8 cellular contexts compared by ENCODE assay signal in genomic region chr6:30213999-30214982, GRCh38. TPM values are rescaled to one million over a fixed set of nuclear protein-coding genes. Genes with fewer than 3 reads are reported as not detected.
DNase-seq lines count a peak whose midpoint lies in the region; ATAC-seq and TF ChIP-seq lines count a peak whose summit lies in the region.

No MANE protein-coding gene starts in this region.

- H3K4me1 ChIP-seq in IMR-90 (ENCODE audit: control insufficient read depth, insufficient read depth, low read length) (peaks cover 2% of the 10 kb centered on the region; the same call in 1 of the 2 replicates), SJCRH30 (peaks cover 6% of the 10 kb centered on the region; the same call in 1 of the 2 replicates), gastroesophageal sphincter (peaks cover 4 to 46% (median 12%) of the 10 kb centered on the region in 3 donors), neuronal stem cell (ENCODE audit: control insufficient read depth in 2 of 2, insufficient read depth in 1 of 2, low read depth in 1 of 2, low read length in 2 of 2) (peaks cover 4 to 21% of the 10 kb centered on the region in 2 donors)

- peaks cover 10% of the 10 kb centered on the region for H3K36me3 Mint-ChIP-seq in activated naive CD4-positive, alpha-beta T cell treated with anti-CD3 and anti-CD28 coated beads for 36 hours (ENCODE audit: low read depth)

- no peak overlapping the region for H2BK12ac ChIP-seq in neuronal stem cell (ENCODE audit: low read length)

- peak overlapping the region; percentile 92 for H3K56ac ChIP-seq in IMR-90 (ENCODE audit: extremely low read depth, insufficient read depth, low read length)

- no peak for TF ChIP-seq EP300 in gastroesophageal sphincter (IDR thresholded peaks at IDR 0.05)

- H3K23ac ChIP-seq in IMR-90 (ENCODE audit: low read depth, low read length) (peak overlapping the region; percentile 72), neuronal stem cell (ENCODE audit: low read depth, low read length, poor library complexity) (peak overlapping the region; percentile 46)

- DNase-seq in COLO829 (ENCODE audit: low spot score), result peak; percentile 40
- DNase-seq in IMR-90, result peak; percentile 73
- DNase-seq in SJCRH30, result peak; percentile 65 to 68
- DNase-seq in activated naive CD4-positive, alpha-beta T cell treated with anti-CD3 and anti-CD28 coated beads for 36 hours, result peak; percentile 82
- peak; percentile 46 for DNase-seq in neuronal stem cell (ENCODE audit: low spot score)
- peak; percentile 63 for DNase-seq in stromal cell of bone marrow (ENCODE audit: low read depth)

- H2AFZ ChIP-seq in IMR-90 (replicated peaks; ENCODE audit: low read length, poor library complexity), result peak overlapping the region; percentile 99
- peak overlapping the region; percentile 95 for H2AFZ ChIP-seq in neuronal stem cell (ENCODE audit: low read length)

- peak overlapping the region; percentile 95 to 99 for H4K8ac ChIP-seq in IMR-90 (ENCODE audit: low read depth in 2 of 2, low read length in 2 of 2)
- peak overlapping the region; percentile 53 for H4K8ac ChIP-seq in neuronal stem cell (ENCODE audit: low read depth, low read length)

- 0% methylated on average over 10 of the region's 55 CpGs; no CpG with 5 or more reads in 1 of the 2 experiments for WGBS in IMR-90 (ENCODE audit: extremely low coverage in 2 of 2, insufficient read length in 1 of 2), 2 experiments
- 10 to 54% methylated on average over 2 to 18 of the region's 55 CpGs for WGBS in gastroesophageal sphincter (ENCODE audit: low coverage in 1 of 2), 2 donors
- no CpG with 5 or more reads among the region's 55 CpGs for WGBS in neuronal stem cell (ENCODE audit: extremely low coverage in 2 of 2, insufficient read length in 2 of 2, insufficient replicate concordance in 1 of 2), 2 donors

- H3K4me3 Mint-ChIP-seq in activated naive CD4-positive, alpha-beta T cell treated with anti-CD3 and anti-CD28 coated beads for 36 hours, result peak overlapping the region; percentile 94

- H3K4me3 ChIP-seq in IMR-90 (ENCODE audit: insufficient read depth, low read depth, low read length) (peak overlapping the region; percentile 93), SJCRH30 (peak overlapping the region; percentile 89), gastroesophageal sphincter (peak overlapping the region; percentile 54 to 67), neuronal stem cell (ENCODE audit: low read length in 2 of 2) (peak overlapping the region; percentile 89)

- H3K9me3 ChIP-seq in IMR-90 (ENCODE audit: control insufficient read depth, insufficient read depth, low read length) (no peaks in the 10 kb centered on the region), SJCRH30 (replicated peaks) (no peaks in the 10 kb centered on the region), gastroesophageal sphincter (no peaks in the 10 kb centered on the region), neuronal stem cell (replicated peaks in 1 of 2; ENCODE audit: control insufficient read depth in 2 of 2, insufficient read depth in 1 of 2, low read depth in 1 of 2, low read length in 2 of 2) (no peaks in the 10 kb centered on the region)

- H2BK5ac ChIP-seq in IMR-90 (ENCODE audit: low read depth, low read length, poor library complexity, severe bottlenecking), result peak overlapping the region; percentile 78
- H2BK5ac ChIP-seq in neuronal stem cell (ENCODE audit: low read length), result no peak overlapping the region

- H3K27ac Mint-ChIP-seq in activated naive CD4-positive, alpha-beta T cell treated with anti-CD3 and anti-CD28 coated beads for 36 hours, result peak overlapping the region; percentile 99

- peak overlapping the region; percentile 91 for H3K4me2 ChIP-seq in IMR-90 (ENCODE audit: low read depth, low read length)
- peak overlapping the region; percentile 77 for H3K4me2 ChIP-seq in neuronal stem cell (ENCODE audit: insufficient read depth, low read length, poor library complexity, severe bottlenecking)

- H3K4me1 Mint-ChIP-seq in activated naive CD4-positive, alpha-beta T cell treated with anti-CD3 and anti-CD28 coated beads for 36 hours (ENCODE audit: low read depth), result peaks cover 29% of the 10 kb centered on the region

- TF ChIP-seq CTCF in IMR-90 (conservative IDR thresholded peaks at IDR 0.05; ENCODE audit: low read depth, low read length) (no peak), gastroesophageal sphincter (IDR thresholded peaks at IDR 0.05) (peak in 1 of 4 experiments; percentile 3)

- H4K91ac ChIP-seq in IMR-90 (ENCODE audit: insufficient read depth, low read depth, low read length) (peak overlapping the region; percentile 88), neuronal stem cell (ENCODE audit: low read depth, low read length, poor library complexity) (no peak overlapping the region)

- H2BK120ac ChIP-seq in IMR-90 (ENCODE audit: low read depth, low read length) (peak overlapping the region; percentile 53), neuronal stem cell (ENCODE audit: low read depth, low read length) (no peak overlapping the region)

- no peak for TF ChIP-seq RAD21 in IMR-90 (IDR thresholded peaks at IDR 0.05; ENCODE audit: low read length)

- in situ Hi-C loops in IMR-90 (cut with MboI; ENCODE audit: low sequenced_read_pairs), result no loop called here

- H3K79me1 ChIP-seq in IMR-90 (ENCODE audit: low read depth in 1 of 2, low read length in 2 of 2) (peaks cover 22 to 34% of the 10 kb centered on the region in 2 experiments), neuronal stem cell (ENCODE audit: low read depth, low read length) (no peaks in the 10 kb centered on the region)

- POLR2A ChIA-PET in IMR-90 (lab: Charles Lee; ENCODE audit: unreplicated experiment), result no interaction called here

- 0 out of 2 replicates have a peak, but pooled peaks cover 9% of the 10 kb centered on the region for H4K20me1 ChIP-seq in IMR-90 (ENCODE audit: insufficient read depth, low read length)

- H2BK20ac ChIP-seq in IMR-90 (ENCODE audit: low read depth, low read length), result no peak overlapping the region; the same call in 1 of the 2 replicates

- peak overlapping the region; percentile 92 for H3K9ac ChIP-seq in IMR-90 (ENCODE audit: low read depth, low read length)
- H3K9ac ChIP-seq in neuronal stem cell (ENCODE audit: low read depth, low read length, poor library complexity), result peak overlapping the region; percentile 90

- peak overlapping the region; percentile 68; the same call in 1 of the 3 replicates for H2BK15ac ChIP-seq in IMR-90 (ENCODE audit: low read depth, low read length)
- peak overlapping the region; percentile 35 for H2BK15ac ChIP-seq in neuronal stem cell (ENCODE audit: low read length)

- CTCF ChIA-PET in IMR-90 (lab: Yijun Ruan, JAX), result interaction anchor here (1.1 kb wide), 1 partner anchor 25 kb away, joined by 3 read pairs; no protein-coding TSS in a partner anchor
- CTCF ChIA-PET in activated naive CD4-positive, alpha-beta T cell treated with anti-CD3 and anti-CD28 coated beads for 36 hours (lab: Charles Lee), result interaction anchor here (0.9 kb wide), 1 partner anchor 8 kb away, joined by 3 read pairs; no protein-coding TSS in a partner anchor

- H3K27ac ChIP-seq in IMR-90 (ENCODE audit: insufficient read depth, low read length) (peak overlapping the region; percentile 83), SJCRH30 (peak overlapping the region; percentile 77), gastroesophageal sphincter (peak overlapping the region; percentile 89 to 97 (median 94)), neuronal stem cell (replicated peaks; ENCODE audit: low read length) (peak overlapping the region; percentile 58)

- dilution Hi-C loops in IMR-90 (cut with HindIII; ENCODE audit: low sequenced_read_pairs, unreplicated experiment), result no loop called here

- no peaks in the 10 kb centered on the region for H3K27me3 ChIP-seq in IMR-90 (ENCODE audit: control insufficient read depth, insufficient read depth, low read length)
- no peaks in the 10 kb centered on the region for H3K27me3 ChIP-seq in SJCRH30
- H3K27me3 ChIP-seq in gastroesophageal sphincter, result no peaks in the 10 kb centered on the region
- H3K27me3 ChIP-seq in neuronal stem cell (ENCODE audit: control insufficient read depth in 3 of 3, insufficient read depth in 3 of 3, low read depth in 1 of 3, low read length in 3 of 3), result no peaks in the 10 kb centered on the region

- peak overlapping the region; percentile 85 for H4K5ac ChIP-seq in IMR-90 (ENCODE audit: low read depth, low read length)

- H3K27me3 Mint-ChIP-seq in activated naive CD4-positive, alpha-beta T cell treated with anti-CD3 and anti-CD28 coated beads for 36 hours (ENCODE audit: low read depth), result no peaks in the 10 kb centered on the region

- peak overlapping the region; percentile 71 for H3K4ac ChIP-seq in IMR-90 (ENCODE audit: low read depth, low read length)
- no peak overlapping the region for H3K4ac ChIP-seq in neuronal stem cell (ENCODE audit: low read length)

- H3K14ac ChIP-seq in IMR-90 (replicated peaks; ENCODE audit: low read depth, low read length), result peak overlapping the region; percentile 92
- H3K14ac ChIP-seq in neuronal stem cell (ENCODE audit: low read length), result no peak overlapping the region

- ATAC-seq in GM21390 (IDR thresholded peaks at IDR 0.05; ENCODE audit: unreplicated experiment), result peak; percentile 58
- ATAC-seq in IMR-90 (ENCODE audit: low read depth), result peak; percentile 77
- ATAC-seq in gastroesophageal sphincter, result peak; percentile 91

- H3K36me3 ChIP-seq in IMR-90 (ENCODE audit: control insufficient read depth, insufficient read depth, low read length) (no peaks in the 10 kb centered on the region), SJCRH30 (no peaks in the 10 kb centered on the region), gastroesophageal sphincter (no peaks in the 10 kb centered on the region), neuronal stem cell (replicated peaks in 1 of 2; ENCODE audit: control insufficient read depth in 2 of 2, insufficient read depth in 2 of 2, low read length in 2 of 2) (peaks cover 0 to 13% of the 10 kb centered on the region in 2 donors)

- H2AK9ac ChIP-seq in IMR-90 (replicated peaks; ENCODE audit: low read depth, low read length, poor library complexity), result peak overlapping the region; percentile 76

- TF ChIP-seq POLR2A in IMR-90 (IDR thresholded peaks at IDR 0.05; ENCODE audit: low read depth, low read length) (no peak; the same call in none of the 2 replicates), gastroesophageal sphincter (IDR thresholded peaks at IDR 0.05) (peak; percentile 70 to 91)

- no TSS peak for BruUV-seq in IMR-90 (replicated peaks; lab: Mats Ljungman, UMichigan)

- peaks cover 3% of the 10 kb centered on the region for H3K9me1 ChIP-seq in IMR-90 (ENCODE audit: insufficient read depth, low read length)

- no peaks in the 10 kb centered on the region for H3K9me3 Mint-ChIP-seq in activated naive CD4-positive, alpha-beta T cell treated with anti-CD3 and anti-CD28 coated beads for 36 hours

- H3K18ac ChIP-seq in IMR-90 (ENCODE audit: low read depth, low read length) (peak overlapping the region; percentile 63), neuronal stem cell (ENCODE audit: low read length) (peak overlapping the region; percentile 58)

- H2AK5ac ChIP-seq in IMR-90 (ENCODE audit: low read depth, low read length), result peak overlapping the region; percentile 56
- peak overlapping the region; percentile 68 for H2AK5ac ChIP-seq in neuronal stem cell (ENCODE audit: low read depth, low read length)

- intact Hi-C loops in IMR-90 (cut with micrococcal nuclease), result no loop called here
- intact Hi-C loops in activated naive CD4-positive, alpha-beta T cell treated with anti-CD3 and anti-CD28 coated beads for 36 hours (cut with micrococcal nuclease), result loop anchor here (1.0 to 5.0 kb wide), 9 partner anchors 45 to 508 kb away; partner anchors contain the start of genes HLA-A, MRPS18B, PPP1R10 and PPP1R11

RNA-seq across cellular contexts. Expression of gene TRIM26, which starts 1.1 kb away (rescaled TPM):
- 22.6 and 23.3 TPM in 2 replicates for total RNA-seq in IMR-90 (2012; rRNA removed)
- 23.8 and 24.6 TPM in 2 replicates for polyA plus RNA-seq in IMR-90 (2012; rRNA removed)
- polyA plus RNA-seq in IMR-90 (2012; cell fraction: cytosol; rRNA removed), result 17.1 and 17.6 TPM in 2 replicates
- polyA plus RNA-seq in IMR-90 (2012; cell fraction: nucleus; rRNA removed; ENCODE audit: low replicate concordance), result 29.3 and 43.3 TPM in 2 replicates
- total RNA-seq in SJCRH30 (2014; rRNA removed; shearing (Covaris generic)), result 30.5 and 36.3 TPM in 2 replicates
- 10 to 100 TPM; 36.8 to 38.7 TPM for total RNA-seq in activated naive CD4-positive, alpha-beta T cell treated with anti-CD3 and anti-CD28 coated beads for 36 hours
- 10 to 100 TPM; 38.1 to 57.8 (median 45.8) TPM for total RNA-seq in gastroesophageal sphincter
- 8.7 TPM for polyA plus RNA-seq in neuronal stem cell (2013, experiment 1 of 2)
- 8.4 TPM for polyA plus RNA-seq in neuronal stem cell (2013, experiment 2 of 2)

RNA-seq across cellular contexts. Expression of gene TRIM15, which starts 50.9 kb away (rescaled TPM):
- total RNA-seq in IMR-90 (2012; rRNA removed) (not detected in 2 replicates), gastroesophageal sphincter (not detected)
- not detected in 2 replicates for polyA plus RNA-seq in IMR-90 (2012; rRNA removed)
- polyA plus RNA-seq in IMR-90 (2012; cell fraction: cytosol; rRNA removed), result not detected in 2 replicates
- polyA plus RNA-seq in IMR-90 (2012; cell fraction: nucleus; rRNA removed; ENCODE audit: low replicate concordance), result not detected in 2 replicates
- total RNA-seq in SJCRH30 (2014; rRNA removed; shearing (Covaris generic)), result 0.08 and 0.28 TPM in 2 replicates
- total RNA-seq in activated naive CD4-positive, alpha-beta T cell treated with anti-CD3 and anti-CD28 coated beads for 36 hours, result 1 to 10 TPM in 1 of 2 experiments, under 1 TPM in 1; 0.79 to 2.2 TPM
- 0.07 TPM for polyA plus RNA-seq in neuronal stem cell (2013, experiment 1 of 2)
- polyA plus RNA-seq in neuronal stem cell (2013, experiment 2 of 2), result 0.04 TPM

RNA-seq across cellular contexts. Expression of gene TRIM10, which starts 53.3 kb away (rescaled TPM):
- not detected in 2 replicates for total RNA-seq in IMR-90 (2012; rRNA removed)
- polyA plus RNA-seq in IMR-90 (2012; rRNA removed), result not detected in 2 replicates
- polyA plus RNA-seq in IMR-90 (2012; cell fraction: cytosol; rRNA removed), result 0.02 TPM in 1 of 2 replicates, not detected in the other
- polyA plus RNA-seq in IMR-90 (2012; cell fraction: nucleus; rRNA removed; ENCODE audit: low replicate concordance), result not detected in 2 replicates
- not detected in 2 replicates for total RNA-seq in SJCRH30 (2014; rRNA removed; shearing (Covaris generic))
- total RNA-seq in activated naive CD4-positive, alpha-beta T cell treated with anti-CD3 and anti-CD28 coated beads for 36 hours, result under 1 TPM; 0.19 to 0.25 TPM
- under 1 TPM in 1 of 4 donors, not detected in 3; 0.08 TPM for total RNA-seq in gastroesophageal sphincter
- polyA plus RNA-seq in neuronal stem cell (2013, experiment 1 of 2), result not detected
- polyA plus RNA-seq in neuronal stem cell (2013, experiment 2 of 2), result not detected

Comparison
In these comparisons a context has a peak if more than half of its experiments do, and no peak if none do; other contexts are left out.
1. Peak in every context shown above with its lines: DNase-seq, ATAC-seq, H3K4me3 ChIP-seq and H3K27ac ChIP-seq.